In genomic region chr4:2849267-2850140, GRCh38 we compare ENCODE assay signal across 11 cellular contexts. TPM values are rescaled to one million over a fixed set of nuclear protein-coding genes. Genes with fewer than 3 reads are reported as not detected.
DNase-seq lines count a peak whose midpoint lies in the region; ATAC-seq and TF ChIP-seq lines count a peak whose summit lies in the region.
"Had no signal": no experiment of that assay in that cellular context is flagged by ENCODE, and none has a peak within 500 bp of the region (broad histone marks: within the 10 kb centered on the region; RNA-seq: fewer than 3 reads in every experiment).

No MANE protein-coding gene starts in this region.

- no peak for ATAC-seq in activated CD8-positive, alpha-beta T cell treated with anti-CD3 and anti-CD28 coated beads for 36 hours
- ATAC-seq in activated CD8-positive, alpha-beta T cell treated with anti-CD3 and anti-CD28 coated beads, Interleukin-2, amount 10 ng/mL, durations not matched to agents 7 days and 5 days, result no peak
- peak; percentile 86 for ATAC-seq in left lobe of liver
- ATAC-seq in stimulated activated effector memory CD8-positive, alpha-beta T cell treated with anti-CD3 and anti-CD28 coated beads, Interleukin-12 subunit alpha, Interleukin-12 subunit beta, amount 100 ng/mL, for 72 hours, result no peak
- ATAC-seq in HG03108 (IDR thresholded peaks at IDR 0.05; ENCODE audit: unreplicated experiment), result no peak
- no peak for ATAC-seq in GM18498 (IDR thresholded peaks at IDR 0.05; ENCODE audit: unreplicated experiment)

- peaks cover 71% of the 10 kb centered on the region for H3K4me1 Mint-ChIP-seq in activated CD8-positive, alpha-beta T cell treated with anti-CD3 and anti-CD28 coated beads for 36 hours (ENCODE audit: low read depth)
- H3K4me1 Mint-ChIP-seq in activated CD8-positive, alpha-beta T cell treated with anti-CD3 and anti-CD28 coated beads, Interleukin-2, amount 10 ng/mL, durations not matched to agents 7 days and 5 days (ENCODE audit: low read depth), result peaks cover 64% of the 10 kb centered on the region
- peaks cover 74% of the 10 kb centered on the region for H3K4me1 Mint-ChIP-seq in activated naive CD8-positive, alpha-beta T cell treated with anti-CD3 and anti-CD28 coated beads for 36 hours
- H3K4me1 Mint-ChIP-seq in stimulated activated effector memory CD8-positive, alpha-beta T cell treated with anti-CD3 and anti-CD28 coated beads, Interleukin-12 subunit alpha, Interleukin-12 subunit beta, amount 100 ng/mL, for 72 hours, result peaks cover 73% of the 10 kb centered on the region

- H3K4me3 Mint-ChIP-seq in activated CD8-positive, alpha-beta T cell treated with anti-CD3 and anti-CD28 coated beads for 36 hours, result no peak overlapping the region
- H3K4me3 Mint-ChIP-seq in activated CD8-positive, alpha-beta T cell treated with anti-CD3 and anti-CD28 coated beads, Interleukin-2, amount 10 ng/mL, durations not matched to agents 7 days and 5 days, result no peak overlapping the region
- no peak overlapping the region for H3K4me3 Mint-ChIP-seq in activated naive CD8-positive, alpha-beta T cell treated with anti-CD3 and anti-CD28 coated beads for 36 hours
- no peak overlapping the region for H3K4me3 Mint-ChIP-seq in stimulated activated effector memory CD8-positive, alpha-beta T cell treated with anti-CD3 and anti-CD28 coated beads, Interleukin-12 subunit alpha, Interleukin-12 subunit beta, amount 100 ng/mL, for 72 hours

- CTCF ChIA-PET in activated CD8-positive, alpha-beta T cell treated with anti-CD3 and anti-CD28 coated beads for 36 hours (lab: Charles Lee), result interaction anchor here (1.2 kb wide), 1 partner anchor 12 kb away, joined by 3 read pairs; no protein-coding TSS in a partner anchor
- CTCF ChIA-PET in activated CD8-positive, alpha-beta T cell treated with anti-CD3 and anti-CD28 coated beads, Interleukin-2, amount 10 ng/mL, durations not matched to agents 7 days and 5 days (lab: Charles Lee), result no interaction called here

- H3K27me3 Mint-ChIP-seq in activated CD8-positive, alpha-beta T cell treated with anti-CD3 and anti-CD28 coated beads for 36 hours, result no peaks in the 10 kb centered on the region
- H3K27me3 Mint-ChIP-seq in activated CD8-positive, alpha-beta T cell treated with anti-CD3 and anti-CD28 coated beads, Interleukin-2, amount 10 ng/mL, durations not matched to agents 7 days and 5 days (ENCODE audit: low read depth), result no peaks in the 10 kb centered on the region
- H3K27me3 Mint-ChIP-seq in activated naive CD8-positive, alpha-beta T cell treated with anti-CD3 and anti-CD28 coated beads for 36 hours, result no peaks in the 10 kb centered on the region

- POLR2A ChIA-PET in activated CD8-positive, alpha-beta T cell treated with anti-CD3 and anti-CD28 coated beads for 36 hours (lab: Charles Lee), result interaction anchor here (1.0 to 1.6 kb wide), 3 partner anchors 11 to 86 kb away, joined by 3 to 4 read pairs (median 4); no protein-coding TSS in a partner anchor
- POLR2A ChIA-PET in activated CD8-positive, alpha-beta T cell treated with anti-CD3 and anti-CD28 coated beads, Interleukin-2, amount 10 ng/mL, durations not matched to agents 7 days and 5 days (lab: Charles Lee), result interaction anchor here (0.5 kb wide), 1 partner anchor 60 kb away, joined by 3 read pairs; no protein-coding TSS in a partner anchor

- peaks cover 12% of the 10 kb centered on the region for H3K36me3 Mint-ChIP-seq in activated CD8-positive, alpha-beta T cell treated with anti-CD3 and anti-CD28 coated beads for 36 hours (ENCODE audit: low read depth)
- peaks cover 26% of the 10 kb centered on the region for H3K36me3 Mint-ChIP-seq in activated CD8-positive, alpha-beta T cell treated with anti-CD3 and anti-CD28 coated beads, Interleukin-2, amount 10 ng/mL, durations not matched to agents 7 days and 5 days (ENCODE audit: low read depth)
- H3K36me3 Mint-ChIP-seq in activated naive CD8-positive, alpha-beta T cell treated with anti-CD3 and anti-CD28 coated beads for 36 hours, result peaks cover 19% of the 10 kb centered on the region
- peaks cover 43% of the 10 kb centered on the region for H3K36me3 Mint-ChIP-seq in stimulated activated effector memory CD8-positive, alpha-beta T cell treated with anti-CD3 and anti-CD28 coated beads, Interleukin-12 subunit alpha, Interleukin-12 subunit beta, amount 100 ng/mL, for 72 hours

- no peaks in the 10 kb centered on the region for H3K9me3 Mint-ChIP-seq in activated CD8-positive, alpha-beta T cell treated with anti-CD3 and anti-CD28 coated beads for 36 hours
- H3K9me3 Mint-ChIP-seq in activated CD8-positive, alpha-beta T cell treated with anti-CD3 and anti-CD28 coated beads, Interleukin-2, amount 10 ng/mL, durations not matched to agents 7 days and 5 days (ENCODE audit: insufficient read depth), result no peaks in the 10 kb centered on the region
- H3K9me3 Mint-ChIP-seq in activated naive CD8-positive, alpha-beta T cell treated with anti-CD3 and anti-CD28 coated beads for 36 hours, result no peaks in the 10 kb centered on the region
- no peaks in the 10 kb centered on the region for H3K9me3 Mint-ChIP-seq in stimulated activated effector memory CD8-positive, alpha-beta T cell treated with anti-CD3 and anti-CD28 coated beads, Interleukin-12 subunit alpha, Interleukin-12 subunit beta, amount 100 ng/mL, for 72 hours

- DNase-seq in activated CD8-positive, alpha-beta T cell treated with anti-CD3 and anti-CD28 coated beads for 36 hours, result no peak
- DNase-seq in activated CD8-positive, alpha-beta T cell treated with anti-CD3 and anti-CD28 coated beads, Interleukin-2, amount 10 ng/mL, durations not matched to agents 7 days and 5 days, result no peak
- DNase-seq in activated naive CD8-positive, alpha-beta T cell treated with anti-CD3 and anti-CD28 coated beads for 36 hours, result no peak
- DNase-seq in left lobe of liver (ENCODE audit: low spot score) (no peak), NCI-H1105 treated with DMSO at 0.1 percent for 48 hours (lab: John Stamatoyannopoulos, UW) (no peak)
- DNase-seq in stimulated activated effector memory CD8-positive, alpha-beta T cell treated with anti-CD3 and anti-CD28 coated beads, Interleukin-12 subunit alpha, Interleukin-12 subunit beta, amount 100 ng/mL, for 72 hours (ENCODE audit: low spot score in 2 of 2), result no peak
- DNase-seq: ACHN, amniotic stem cell, NCI-H1930 had no signal

- peak overlapping the region; percentile 55 for H3K27ac Mint-ChIP-seq in activated CD8-positive, alpha-beta T cell treated with anti-CD3 and anti-CD28 coated beads for 36 hours
- no peak overlapping the region for H3K27ac Mint-ChIP-seq in activated CD8-positive, alpha-beta T cell treated with anti-CD3 and anti-CD28 coated beads, Interleukin-2, amount 10 ng/mL, durations not matched to agents 7 days and 5 days
- H3K27ac Mint-ChIP-seq in activated naive CD8-positive, alpha-beta T cell treated with anti-CD3 and anti-CD28 coated beads for 36 hours, result peak overlapping the region; percentile 57
- peak overlapping the region; percentile 48 for H3K27ac Mint-ChIP-seq in stimulated activated effector memory CD8-positive, alpha-beta T cell treated with anti-CD3 and anti-CD28 coated beads, Interleukin-12 subunit alpha, Interleukin-12 subunit beta, amount 100 ng/mL, for 72 hours

- no peak for TF ChIP-seq CTCF in activated CD8-positive, alpha-beta T cell treated with anti-CD3 and anti-CD28 coated beads for 36 hours (IDR thresholded peaks at IDR 0.05)

- intact Hi-C loops in activated CD8-positive, alpha-beta T cell treated with anti-CD3 and anti-CD28 coated beads for 36 hours (cut with micrococcal nuclease), result loop anchor here (5.0 kb wide), 1 partner anchor 88 kb away; no protein-coding TSS in a partner anchor

RNA-seq across cellular contexts. Expression of gene ADD1, which starts 5.9 kb away (rescaled TPM):
- 100 to 1,000 TPM; 149 to 154 TPM for total RNA-seq in activated CD8-positive, alpha-beta T cell treated with anti-CD3 and anti-CD28 coated beads for 36 hours
- total RNA-seq in activated CD8-positive, alpha-beta T cell treated with anti-CD3 and anti-CD28 coated beads, Interleukin-2, amount 10 ng/mL, durations not matched to agents 7 days and 5 days, result 100 to 1,000 TPM; 252 to 255 TPM
- 100 to 1,000 TPM; 136 TPM for total RNA-seq in activated naive CD8-positive, alpha-beta T cell treated with anti-CD3 and anti-CD28 coated beads for 36 hours
- 113 TPM for total RNA-seq in left lobe of liver

RNA-seq across cellular contexts. Expression of gene SH3BP2, which starts 56.6 kb away (rescaled TPM):
- total RNA-seq in activated CD8-positive, alpha-beta T cell treated with anti-CD3 and anti-CD28 coated beads for 36 hours, result 10 to 100 TPM; 54.8 to 59.0 TPM
- total RNA-seq in activated CD8-positive, alpha-beta T cell treated with anti-CD3 and anti-CD28 coated beads, Interleukin-2, amount 10 ng/mL, durations not matched to agents 7 days and 5 days, result 10 to 100 TPM; 88.2 to 93.0 TPM
- total RNA-seq in activated naive CD8-positive, alpha-beta T cell treated with anti-CD3 and anti-CD28 coated beads for 36 hours, result 10 to 100 TPM; 72.2 to 74.1 TPM
- 59.8 TPM for total RNA-seq in left lobe of liver
